ENCODE assay signal across 8 cellular contexts in genomic region chr3:71129611-71130515, GRCh38.
DNase-seq lines count a peak whose midpoint lies in the region; ATAC-seq and TF ChIP-seq lines count a peak whose summit lies in the region.

No MANE protein-coding gene starts in this region.

- H3K9me3 Mint-ChIP-seq in activated CD4-positive, alpha-beta memory T cell treated with anti-CD3 and anti-CD28 coated beads, Interleukin-2, amount 10 ng/mL, durations not matched to agents 7 days and 5 days, result no peaks in the 10 kb centered on the region

- no peaks in the 10 kb centered on the region for H3K36me3 ChIP-seq in BLaER1 treated with 17β-estradiol and CSF1 and Interleukin-3, amounts not matched to agents 10 nM and 100 nM
- no peaks in the 10 kb centered on the region for H3K36me3 ChIP-seq in neutrophil

- H4K20me1 ChIP-seq in BLaER1 treated with 17β-estradiol and CSF1 and Interleukin-3, amounts not matched to agents 10 nM and 100 nM, result peaks cover 0 to 9% (median 0%) of the 10 kb centered on the region in 11 experiments; a peak in 2 of 22 replicates

- no peak for TF ChIP-seq CTCF in fibroblast of pulmonary artery (IDR thresholded peaks at IDR 0.05; ENCODE audit: low read length, missing control alignments)
- TF ChIP-seq CTCF in neutrophil (IDR thresholded peaks at IDR 0.05), result no peak

- H3K4me3 Mint-ChIP-seq in activated CD4-positive, alpha-beta memory T cell treated with anti-CD3 and anti-CD28 coated beads, Interleukin-2, amount 10 ng/mL, durations not matched to agents 7 days and 5 days, result peak overlapping the region; percentile 89

- H3K9me3 ChIP-seq in BLaER1 treated with 17β-estradiol and CSF1 and Interleukin-3, amounts not matched to agents 10 nM and 100 nM (replicated peaks in 1 of 11), result no peaks in the 10 kb centered on the region
- no peaks in the 10 kb centered on the region for H3K9me3 ChIP-seq in neutrophil

- H3K27ac Mint-ChIP-seq in activated CD4-positive, alpha-beta memory T cell treated with anti-CD3 and anti-CD28 coated beads, Interleukin-2, amount 10 ng/mL, durations not matched to agents 7 days and 5 days, result peak overlapping the region; percentile 93

- H3K4me1 ChIP-seq in BLaER1 treated with 17β-estradiol and CSF1 and Interleukin-3, amounts not matched to agents 10 nM and 100 nM, result peaks cover 43 to 54% (median 47%) of the 10 kb centered on the region in 10 experiments
- peaks cover 20 to 33% of the 10 kb centered on the region in 2 experiments for H3K4me1 ChIP-seq in neutrophil (ENCODE audit: control insufficient read depth in 1 of 2, insufficient read depth in 1 of 2, low read depth in 1 of 2, low read length in 1 of 2)

- H3K27me3 ChIP-seq in BLaER1 treated with 17β-estradiol and CSF1 and Interleukin-3, amounts not matched to agents 10 nM and 100 nM, result peaks cover 0 to 29% (median 11%) of the 10 kb centered on the region in 11 experiments; a peak in 12 of 22 replicates
- H3K27me3 ChIP-seq in neutrophil, result no peaks in the 10 kb centered on the region

- ATAC-seq in HG03196 (IDR thresholded peaks at IDR 0.05; ENCODE audit: unreplicated experiment) (peak; percentile 14), GM19328 (IDR thresholded peaks at IDR 0.05; ENCODE audit: unreplicated experiment) (no peak)

- peak overlapping the region; percentile 70 to 88 (median 81) for H3K9ac ChIP-seq in BLaER1 treated with 17β-estradiol and CSF1 and Interleukin-3, amounts not matched to agents 10 nM and 100 nM

- H3K36me3 Mint-ChIP-seq in activated CD4-positive, alpha-beta memory T cell treated with anti-CD3 and anti-CD28 coated beads, Interleukin-2, amount 10 ng/mL, durations not matched to agents 7 days and 5 days (ENCODE audit: low read depth), result peaks cover 12% of the 10 kb centered on the region

- POLR2A ChIA-PET in activated CD4-positive, alpha-beta memory T cell treated with anti-CD3 and anti-CD28 coated beads, Interleukin-2, amount 10 ng/mL, durations not matched to agents 7 days and 5 days (lab: Charles Lee), result interaction anchor here (0.9 to 4.8 kb wide), 27 partner anchors 8 to 455 kb away, joined by 3 to 76 read pairs (median 5); partner anchors contain the start of gene FOXP1

- CTCF ChIA-PET in activated CD4-positive, alpha-beta memory T cell treated with anti-CD3 and anti-CD28 coated beads, Interleukin-2, amount 10 ng/mL, durations not matched to agents 7 days and 5 days (lab: Charles Lee), result interaction anchor here (0.8 to 1.9 kb wide), 3 partner anchors 11 to 313 kb away, joined by 3 to 5 read pairs (median 4); no protein-coding TSS in a partner anchor

- H3K4me3 ChIP-seq in BLaER1 treated with 17β-estradiol and CSF1 and Interleukin-3, amounts not matched to agents 10 nM and 100 nM, result peak overlapping the region; percentile 59 to 76 (median 68)
- H3K4me3 ChIP-seq in fibroblast of pulmonary artery (replicated peaks; ENCODE audit: low read depth, low read length) (peak overlapping the region; percentile 73), neutrophil (ENCODE audit: low read depth in 1 of 2, low read length in 1 of 2) (peak overlapping the region; percentile 56 to 67)

- no peaks in the 10 kb centered on the region for H3K27me3 Mint-ChIP-seq in activated CD4-positive, alpha-beta memory T cell treated with anti-CD3 and anti-CD28 coated beads, Interleukin-2, amount 10 ng/mL, durations not matched to agents 7 days and 5 days

- peak overlapping the region; percentile 56 to 90 (median 81) for H3K27ac ChIP-seq in BLaER1 treated with 17β-estradiol and CSF1 and Interleukin-3, amounts not matched to agents 10 nM and 100 nM
- peak overlapping the region; percentile 90 for H3K27ac ChIP-seq in neutrophil

- DNase-seq in activated CD4-positive, alpha-beta memory T cell treated with anti-CD3 and anti-CD28 coated beads, Interleukin-2, amount 10 ng/mL, durations not matched to agents 7 days and 5 days, result peak; percentile 19
- DNase-seq in fibroblast of pulmonary artery (ENCODE audit: low read depth) (peak; percentile 81), NCI-H510A treated with DMSO at 0.1 percent for 48 hours (lab: John Stamatoyannopoulos, UW) (no peak), DMS153 treated with DMSO at 0.1 percent for 48 hours (lab: John Stamatoyannopoulos, UW; ENCODE audit: unreplicated experiment) (no peak)

- peak overlapping the region; percentile 74 to 91 (median 83) for H3K4me2 ChIP-seq in BLaER1 treated with 17β-estradiol and CSF1 and Interleukin-3, amounts not matched to agents 10 nM and 100 nM

- peaks cover 62% of the 10 kb centered on the region for H3K4me1 Mint-ChIP-seq in activated CD4-positive, alpha-beta memory T cell treated with anti-CD3 and anti-CD28 coated beads, Interleukin-2, amount 10 ng/mL, durations not matched to agents 7 days and 5 days

Comparison
In these comparisons a context has a peak if more than half of its experiments do, and no peak if none do; other contexts are left out.
1. DNase-seq: peak in activated CD4-positive, alpha-beta memory T cell treated with anti-CD3 and anti-CD28 coated beads, Interleukin-2, amount 10 ng/mL, durations not matched to agents 7 days and 5 days (single experiment) and fibroblast of pulmonary artery (single experiment); none in NCI-H510A treated with DMSO at 0.1 percent for 48 hours (single experiment) and DMS153 treated with DMSO at 0.1 percent for 48 hours (single experiment).
2. Peak in every context shown above with its lines, with median percentiles within 50 percentile points of each other: H3K4me3 ChIP-seq.